1 cellular context compared by ENCODE assay signal in genomic region chr17:29929544-29930398, GRCh38.
TF ChIP-seq lines count a peak whose summit lies in the region.

Gene SSH2 (minus strand): TSS chr17:29930228. CDS start chr17:29930000, 228 bp downstream.

TF ChIP-seq in GM12878, 131 proteins besides CTCF, POLR2A, EP300 and RAD21 (continued from another document):
- peak; percentile 77 for TF ChIP-seq ELK1 (IDR thresholded peaks at IDR 0.05; ENCODE audit: low read depth, low read length)
- TF ChIP-seq HCFC1 (IDR thresholded peaks at IDR 0.05; ENCODE audit: low read length) = no peak
- no peak for TF ChIP-seq SP1 (IDR thresholded peaks at IDR 0.05; ENCODE audit: low read depth, low read length)
- peak; percentile 80 for TF ChIP-seq DPF2 (IDR thresholded peaks at IDR 0.05)
- TF ChIP-seq BCL11A (IDR thresholded peaks at IDR 0.05; ENCODE audit: low read depth, low read length) = 0 out of 2 replicates have a peak, but pooled peaks have one; percentile 5
- no peak for TF ChIP-seq PML (IDR thresholded peaks at IDR 0.05; ENCODE audit: low read length)
- peak; percentile 59 for TF ChIP-seq ATF7 (IDR thresholded peaks at IDR 0.05; ENCODE audit: low read depth)
- TF ChIP-seq RELA (IDR thresholded peaks at IDR 0.05; ENCODE audit: borderline replicate concordance, partially characterized antibody) = peak; percentile 41
- peak; percentile 82 for TF ChIP-seq NBN (IDR thresholded peaks at IDR 0.05)
- no peak for TF ChIP-seq CHD1 (IDR thresholded peaks at IDR 0.05; ENCODE audit: low read depth, low read length)
- no peak for TF ChIP-seq E2F8 (IDR thresholded peaks at IDR 0.05; ENCODE audit: low read depth, partially characterized antibody)
- TF ChIP-seq NR2C1 (IDR thresholded peaks at IDR 0.05) = no peak
- no peak for TF ChIP-seq NR2F1 (conservative IDR thresholded peaks at IDR 0.05)
- no peak for TF ChIP-seq REST (IDR thresholded peaks at IDR 0.05; ENCODE audit: low read depth, low read length)
- TF ChIP-seq CUX1 (IDR thresholded peaks at IDR 0.05; ENCODE audit: insufficient replicate concordance, low read depth, low read length) = no peak
- 0 out of 2 replicates have a peak, but pooled peaks have one; percentile 2 for TF ChIP-seq TCF3 (IDR thresholded peaks at IDR 0.05; ENCODE audit: borderline replicate concordance, insufficient read depth, low read depth, low read length)
- TF ChIP-seq ZBTB11 (CRISPR knock-in tag; IDR thresholded peaks at IDR 0.05) = no peak
- no peak for TF ChIP-seq KLF5 (IDR thresholded peaks at IDR 0.05; ENCODE audit: partially characterized antibody)
- no peak for TF ChIP-seq HSF1 (IDR thresholded peaks at IDR 0.05; ENCODE audit: low read depth, low read length)
- TF ChIP-seq SMAD5 (IDR thresholded peaks at IDR 0.05; ENCODE audit: low read depth) = 0 out of 2 replicates have a peak, but pooled peaks have one; percentile 41
- TF ChIP-seq ZNF687 (IDR thresholded peaks at IDR 0.05) = no peak; the same call in 1 of the 2 replicates
